24 cellular contexts compared by ENCODE assay signal in genomic region chr4:32485976-32486375, GRCh38.
DNase-seq lines count a peak whose midpoint lies in the region; ATAC-seq and TF ChIP-seq lines count a peak whose summit lies in the region.
"Had no signal": no experiment of that assay in that cellular context is flagged by ENCODE, and none has a peak within 500 bp of the region (broad histone marks: within the 10 kb centered on the region; RNA-seq: fewer than 3 reads in every experiment).

No MANE protein-coding gene starts in this region.

- no peak for TF ChIP-seq CTCF in astrocyte of the spinal cord (IDR thresholded peaks at IDR 0.05; ENCODE audit: low read depth, low read length)

- DNase-seq in NCI-H345 (lab: John Stamatoyannopoulos, UW) (peak; percentile 10), NCI-H345 treated with DMSO at 0.1 percent for 48 hours (lab: John Stamatoyannopoulos, UW; ENCODE audit: unreplicated experiment) (no peak), astrocyte of the spinal cord (ENCODE audit: low read depth, low spot score) (peak; percentile 3), left kidney (ENCODE audit: low read depth, low spot score) (peak; percentile 41), HK-2 (ENCODE audit: unreplicated experiment) (no peak), MV-4-11 (lab: John Stamatoyannopoulos, UW) (no peak)
- no peak for DNase-seq in activated T-cell treated with anti-CD3 and anti-CD28 coated beads, Interleukin-2, amount 50 U/mL, for 1 hour
- DNase-seq: 8988T; activated CD8-positive, alpha-beta T cell treated with anti-CD3 and anti-CD28 coated beads, Interleukin-2, amount 10 ng/mL, durations not matched to agents 7 days and 5 days; activated T-cell treated with anti-CD3 and anti-CD28 coated beads for 4 hours; dorsolateral prefrontal cortex; GF-D8; glutamatergic neuron; Karpas-422; NCI-H187 treated with DMSO at 0.1 percent for 48 hours; NCI-H2227 treated with DMSO at 0.1 percent for 48 hours; NCI-H82; SIG-M5; stimulated activated CD8-positive, alpha-beta memory T cell treated with anti-CD3 and anti-CD28 coated beads, Interleukin-4, amount 100 ng/mL, for 48 hours; transverse colon had no signal

- no peak overlapping the region for H3K4me3 ChIP-seq in astrocyte of the spinal cord (ENCODE audit: low read depth, low read length)
- H3K4me3 ChIP-seq: adrenal gland, breast epithelium, dorsolateral prefrontal cortex, lung, transverse colon had no signal

- in situ Hi-C loops in astrocyte of the spinal cord (cut with HindIII; ENCODE audit: low sequenced_read_pairs), result no loop called here

- no peak for ATAC-seq in GM21825 (IDR thresholded peaks at IDR 0.05; ENCODE audit: unreplicated experiment)
- ATAC-seq: activated CD8-positive, alpha-beta T cell treated with anti-CD3 and anti-CD28 coated beads, Interleukin-2, amount 10 ng/mL, durations not matched to agents 7 days and 5 days had no signal

Comparison
In these comparisons a context has a peak if more than half of its experiments do, and no peak if none do; other contexts are left out.
1. DNase-seq: peak in NCI-H345 (single experiment), astrocyte of the spinal cord (single experiment) and left kidney (single experiment); none in NCI-H345 treated with DMSO at 0.1 percent for 48 hours (single experiment), HK-2 (single experiment), activated T-cell treated with anti-CD3 and anti-CD28 coated beads, Interleukin-2, amount 50 U/mL, for 1 hour (single experiment) and MV-4-11 (single experiment).